11 cellular contexts compared by ENCODE assay signal in genomic region chr12:110668480-110669192, GRCh38. TPM values are rescaled to one million over a fixed set of nuclear protein-coding genes. Genes with fewer than 3 reads are reported as not detected.
DNase-seq lines count a peak whose midpoint lies in the region; ATAC-seq and TF ChIP-seq lines count a peak whose summit lies in the region.
"Had no signal": no experiment of that assay in that cellular context is flagged by ENCODE, and none has a peak within 500 bp of the region (broad histone marks: within the 10 kb centered on the region; RNA-seq: fewer than 3 reads in every experiment).

No MANE protein-coding gene starts in this region.

- H3K4me1 Mint-ChIP-seq in naive thymus-derived CD4-positive, alpha-beta T cell = peaks cover 19 to 39% (median 25%) of the 10 kb centered on the region in 7 donors

- H3K36me3 ChIP-seq in OCI-LY7 (ENCODE audit: insufficient read depth, low read length) (no peaks in the 10 kb centered on the region; the same call in 1 of the 2 replicates), GM23248 (ENCODE audit: low read depth) (no peaks in the 10 kb centered on the region)
- H3K36me3 ChIP-seq in naive thymus-derived CD4-positive, alpha-beta T cell (ENCODE audit: control insufficient read depth in 2 of 3, insufficient read depth in 3 of 3, low read length in 3 of 3) = no peaks in the 10 kb centered on the region
- H3K36me3 ChIP-seq: sigmoid colon had no signal

- no peak for ATAC-seq in naive thymus-derived CD4-positive, alpha-beta T cell
- no peak for ATAC-seq in HG02840 (IDR thresholded peaks at IDR 0.05; ENCODE audit: low FRiP score, unreplicated experiment)

- H3K27me3 Mint-ChIP-seq in naive thymus-derived CD4-positive, alpha-beta T cell = peaks cover 0 to 3% (median 0%) of the 10 kb centered on the region in 5 donors

- POLR2A ChIA-PET in OCI-LY7 (lab: Charles Lee) = interaction anchor here (0.6 to 1.5 kb wide), 7 partner anchors 9 to 157 kb away, joined by 3 to 5 read pairs (median 3); no protein-coding TSS in a partner anchor
- POLR2A ChIA-PET in naive thymus-derived CD4-positive, alpha-beta T cell (lab: Charles Lee) = interaction anchor here (0.8 kb wide), 1 partner anchor 63 kb away, joined by 3 read pairs; no protein-coding TSS in a partner anchor

- H3K9me2 ChIP-seq in OCI-LY7 (ENCODE audit: insufficient read depth, low read length) (no peaks in the 10 kb centered on the region), GM23248 (ENCODE audit: insufficient read depth) (no peaks in the 10 kb centered on the region)

- intact Hi-C loops in OCI-LY7 (cut with micrococcal nuclease; ENCODE audit: unreplicated experiment) = no loop called here
- intact Hi-C loops in naive thymus-derived CD4-positive, alpha-beta T cell (cut with micrococcal nuclease) = no loop called here

- H3K4me1 ChIP-seq in OCI-LY7 (ENCODE audit: insufficient read depth, low read length, poor library complexity, severe bottlenecking) (peaks cover 62% of the 10 kb centered on the region), GM23248 (ENCODE audit: insufficient read depth) (no peaks in the 10 kb centered on the region)
- peaks cover 0 to 21% of the 10 kb centered on the region in 2 donors for H3K4me1 ChIP-seq in naive thymus-derived CD4-positive, alpha-beta T cell (ENCODE audit: control insufficient read depth in 2 of 2, insufficient read depth in 2 of 2, low read length in 2 of 2)
- H3K4me1 ChIP-seq: sigmoid colon, testis had no signal

- CTCF ChIA-PET in OCI-LY7 (lab: Charles Lee; ENCODE audit: unreplicated experiment) = no interaction called here
- CTCF ChIA-PET in naive thymus-derived CD4-positive, alpha-beta T cell (lab: Charles Lee) = interaction anchor here (0.6 to 1.5 kb wide), 2 partner anchors 14 to 65 kb away, joined by 5 read pairs; no protein-coding TSS in a partner anchor

- H3K27me3 ChIP-seq in naive thymus-derived CD4-positive, alpha-beta T cell (ENCODE audit: control insufficient read depth in 2 of 2, insufficient read depth in 2 of 2, low read length in 2 of 2) = no peaks in the 10 kb centered on the region
- no peaks in the 10 kb centered on the region for H3K27me3 ChIP-seq in GM23248 (replicated peaks; ENCODE audit: insufficient read depth)
- H3K27me3 ChIP-seq: sigmoid colon, testis had no signal

- 82 to 84% methylated on average over 12 of the region's 12 CpGs for WGBS in GM23248 (ENCODE audit: low coverage in 1 of 2, low lambda C conversion rate in 2 of 2, missing lambda C conversion rate in 2 of 2), 2 experiments

- H3K9me3 ChIP-seq in OCI-LY7 (ENCODE audit: low read length) (peaks cover 11% of the 10 kb centered on the region; the same call in 1 of the 2 replicates), GM23248 (ENCODE audit: low read depth) (peaks cover 11% of the 10 kb centered on the region)
- peaks cover 0 to 18% (median 0%) of the 10 kb centered on the region in 3 experiments for H3K9me3 ChIP-seq in naive thymus-derived CD4-positive, alpha-beta T cell (ENCODE audit: control insufficient read depth in 2 of 3, low read length in 3 of 3)
- H3K9me3 ChIP-seq: testis had no signal

- peak overlapping the region in 8 of 10 donors; percentile 2 to 68 (median 32) for H3K4me3 Mint-ChIP-seq in naive thymus-derived CD4-positive, alpha-beta T cell

- in situ Hi-C loops in GM23248 (cut with MboI) = no loop called here
- in situ Hi-C loops in KBM-7 (cut with MboI; ENCODE audit: low pct_unique_long_range_greater_than_20kb, low sequenced_read_pairs) = no loop called here

- no peak overlapping the region for H3K9ac ChIP-seq in GM23248

- DNase-seq in GM12865 (ENCODE audit: low read depth) (peak; percentile 54), GM20000 (ENCODE audit: low spot score) (peak; percentile 15), OCI-LY7 (ENCODE audit: low spot score) (peak; percentile 52), GM23248 (no peak), KBM-7 (no peak)
- no peak for DNase-seq in naive thymus-derived CD4-positive, alpha-beta T cell
- DNase-seq: aorta; effector CD4-positive, alpha-beta T cell; sigmoid colon; testis had no signal

- peak overlapping the region; percentile 84; the same call in 1 of the 2 replicates for H2AFZ ChIP-seq in OCI-LY7 (ENCODE audit: low read length)
- H2AFZ ChIP-seq in GM23248 = no peak overlapping the region

- H3F3A ChIP-seq in GM23248 (ENCODE audit: insufficient read depth) = no peaks in the 10 kb centered on the region

- H3K27ac ChIP-seq in OCI-LY7 (ENCODE audit: low read depth, low read length, poor library complexity, severe bottlenecking) (peak overlapping the region; percentile 76), GM23248 (no peak overlapping the region)
- H3K27ac ChIP-seq in naive thymus-derived CD4-positive, alpha-beta T cell (ENCODE audit: low read depth, low read length) = no peak overlapping the region
- H3K27ac ChIP-seq: sigmoid colon, testis had no signal

- H4K20me1 ChIP-seq in OCI-LY7 (ENCODE audit: insufficient read depth, low read length) (no peaks in the 10 kb centered on the region), GM23248 (ENCODE audit: insufficient read depth) (no peaks in the 10 kb centered on the region)

- H3K36me3 Mint-ChIP-seq in naive thymus-derived CD4-positive, alpha-beta T cell = peaks cover 7 to 58% (median 44%) of the 10 kb centered on the region in 5 donors

- peak overlapping the region; percentile 75 for H3K4me2 ChIP-seq in OCI-LY7 (ENCODE audit: low read length)
- no peak overlapping the region for H3K4me2 ChIP-seq in GM23248 (ENCODE audit: unreplicated experiment)

- H3K4me3 ChIP-seq in GM12865 (ENCODE audit: low read depth, low read length) (peak overlapping the region; percentile 64), OCI-LY7 (ENCODE audit: low read depth, low read length, poor library complexity, severe bottlenecking) (peak overlapping the region; percentile 33), GM23248 (no peak overlapping the region)
- H3K4me3 ChIP-seq in naive thymus-derived CD4-positive, alpha-beta T cell (ENCODE audit: low read length) = no peak overlapping the region
- H3K4me3 ChIP-seq: sigmoid colon, testis had no signal

- H3K9me3 Mint-ChIP-seq in naive thymus-derived CD4-positive, alpha-beta T cell = peaks cover 0 to 32% (median 18%) of the 10 kb centered on the region in 11 donors

- BruUV-seq in OCI-LY7 (replicated peaks; lab: Mats Ljungman, UMichigan) = no TSS peak

- peak overlapping the region; percentile 69 to 94 (median 86) for H3K27ac Mint-ChIP-seq in naive thymus-derived CD4-positive, alpha-beta T cell

- H3K79me2 ChIP-seq in OCI-LY7 (ENCODE audit: insufficient read depth, low read depth, low read length) (no peaks in the 10 kb centered on the region), GM23248 (ENCODE audit: insufficient read depth) (no peaks in the 10 kb centered on the region)

- TF ChIP-seq CTCF in GM12865 (IDR thresholded peaks at IDR 0.05; ENCODE audit: insufficient read depth, low read depth, low read length, missing control alignments) (no peak), GM20000 (IDR thresholded peaks at IDR 0.05; ENCODE audit: extremely low read depth, missing control alignments) (no peak), OCI-LY7 (conservative IDR thresholded peaks at IDR 0.05; ENCODE audit: low read length) (no peak)

RNA-seq across cellular contexts. Expression of gene HVCN1, which starts 20.3 kb away (rescaled TPM):
- 6.4 and 9.3 TPM in 2 replicates for total RNA-seq in OCI-LY7 (2014; rRNA removed; shearing (Covaris generic))
- total RNA-seq in OCI-LY7 (2022) = 4.5 and 4.9 TPM in 2 replicates
- total RNA-seq in naive thymus-derived CD4-positive, alpha-beta T cell = 10 to 100 TPM in 4 of 5 experiments, 1 to 10 TPM in 1; 6.4 to 24.8 (median 11.7) TPM
- polyA plus RNA-seq in naive thymus-derived CD4-positive, alpha-beta T cell = 10 to 100 TPM; 15.2 to 25.3 TPM
- total RNA-seq in GM23248 (2014; rRNA removed; shearing (Covaris generic)) = 4.1 and 7.6 TPM in 2 replicates
- 3.0 and 3.1 TPM in 2 replicates for polyA plus RNA-seq in GM23248 (2016; fragmentation: Nextera tagmentation; extraction: Ambion mirVana)

RNA-seq across cellular contexts. Expression of gene TCTN1, which starts 54.7 kb away (rescaled TPM):
- total RNA-seq in OCI-LY7 (2014; rRNA removed; shearing (Covaris generic)) = 4.0 and 8.7 TPM in 2 replicates
- total RNA-seq in OCI-LY7 (2022) = 19.9 and 21.0 TPM in 2 replicates
- total RNA-seq in naive thymus-derived CD4-positive, alpha-beta T cell = 10 to 100 TPM in 3 of 5 experiments, 1 to 10 TPM in 2; 5.2 to 13.0 (median 10.2) TPM
- polyA plus RNA-seq in naive thymus-derived CD4-positive, alpha-beta T cell = 1 to 10 TPM; 4.2 to 8.8 TPM
- 34.4 and 44.3 TPM in 2 replicates for total RNA-seq in GM23248 (2014; rRNA removed; shearing (Covaris generic))
- 58.1 and 65.2 TPM in 2 replicates for polyA plus RNA-seq in GM23248 (2016; fragmentation: Nextera tagmentation; extraction: Ambion mirVana)

Comparison
In these comparisons a context has a peak if more than half of its experiments do, and no peak if none do; other contexts are left out.
1. DNase-seq: peak in GM12865 (single experiment), GM20000 (single experiment) and OCI-LY7 (single experiment); none in naive thymus-derived CD4-positive, alpha-beta T cell (0 of 9), GM23248 (single experiment) and KBM-7 (single experiment).
2. H3K4me3 ChIP-seq: peak in GM12865 (single experiment) and OCI-LY7 (single experiment); none in naive thymus-derived CD4-positive, alpha-beta T cell (single experiment) and GM23248 (single experiment).